In the genomic region with DNA sequence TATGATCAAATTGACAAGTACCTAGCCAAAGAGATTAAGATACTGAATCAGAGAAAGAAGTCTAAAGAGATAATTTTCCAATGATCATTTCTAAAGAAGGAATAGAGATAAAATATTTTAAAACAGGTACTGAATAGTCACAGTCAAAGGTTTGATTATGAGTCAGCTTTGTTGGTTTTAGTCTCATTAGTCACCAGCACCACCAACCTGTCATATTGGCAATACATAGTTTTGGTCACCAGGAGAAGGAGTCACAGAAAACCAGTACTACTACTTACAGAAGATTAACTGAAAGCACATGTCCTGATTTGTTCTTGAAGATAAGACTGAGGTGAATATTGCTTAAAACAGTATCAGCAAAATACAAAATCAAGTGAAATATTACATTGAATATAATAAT, we compare ENCODE assay signal across 8 cellular contexts. TPM values are rescaled to one million over a fixed set of nuclear protein-coding genes. Genes with fewer than 3 reads are reported as not detected.
DNase-seq lines count a peak whose midpoint lies in the region; TF ChIP-seq lines count a peak whose summit lies in the region.

No MANE protein-coding gene starts in this region.

- H3K9me3 ChIP-seq in HEK293 (ENCODE audit: control insufficient read depth, insufficient read depth, low read depth, low read length) (no peaks in the 10 kb centered on the region), suprapubic skin (no peaks in the 10 kb centered on the region)

- no peak for TF ChIP-seq POLR2A in suprapubic skin (IDR thresholded peaks at IDR 0.05)

- no peak for TF ChIP-seq EP300 in suprapubic skin (IDR thresholded peaks at IDR 0.05)

- H3K27ac Mint-ChIP-seq in mesothelial cell of epicardium: no peak overlapping the region

- peaks cover 6% of the 10 kb centered on the region; the same call in 1 of the 2 replicates for H3K4me1 ChIP-seq in HEK293 (ENCODE audit: control insufficient read depth, insufficient read depth, low read length)
- H3K4me1 ChIP-seq in suprapubic skin: peaks cover 13% of the 10 kb centered on the region

- no peaks in the 10 kb centered on the region for H3K36me3 ChIP-seq in HEK293 (ENCODE audit: control insufficient read depth in 2 of 2, insufficient read depth in 1 of 2, low read length in 2 of 2)
- H3K36me3 ChIP-seq in suprapubic skin: no peaks in the 10 kb centered on the region

- POLR2A ChIA-PET in HEK293 (lab: Yijun Ruan, JAX): no interaction called here

- H3K4me1 Mint-ChIP-seq in mesothelial cell of epicardium: peaks cover 10% of the 10 kb centered on the region

- H3K27ac ChIP-seq in HEK293 (ENCODE audit: extremely low read depth, low read depth, low read length): no peak overlapping the region
- no peak overlapping the region for H3K27ac ChIP-seq in suprapubic skin

- H3K4me3 ChIP-seq in HEK293 (ENCODE audit: low read depth, low read length) (no peak overlapping the region), choroid plexus epithelial cell (ENCODE audit: low read depth, low read length) (no peak overlapping the region), suprapubic skin (no peak overlapping the region)

- CTCF ChIA-PET in HEK293 (lab: Yijun Ruan, JAX): no interaction called here

- H3K36me3 Mint-ChIP-seq in mesothelial cell of epicardium: no peaks in the 10 kb centered on the region

- H3K9me3 Mint-ChIP-seq in mesothelial cell of epicardium: no peaks in the 10 kb centered on the region

- peak; percentile 48 for DNase-seq in stimulated activated CD4-positive, alpha-beta T cell treated with anti-CD3 and anti-CD28 coated beads, Interleukin-4, amount 100 ng/mL, for 24 hours
- no peak for DNase-seq in stimulated activated CD4-positive, alpha-beta T cell treated with anti-CD3 and anti-CD28 coated beads, Interleukin-12 subunit alpha, Interleukin-12 subunit beta, amount 100 ng/mL, for 4 hours
- peak; percentile 70 for DNase-seq in LoVo (ENCODE audit: low spot score)
- peak; percentile 39 for DNase-seq in choroid plexus epithelial cell (ENCODE audit: low read depth)
- peak; percentile 2 for DNase-seq in stimulated activated naive CD4-positive, alpha-beta T cell treated with Interleukin-2 at 50 U/mL for 16 hours (lab: John Stamatoyannopoulos, UW)
- no peak for DNase-seq in suprapubic skin (ENCODE audit: low spot score in 2 of 2)
- DNase-seq in mesothelial cell of epicardium (ENCODE audit: low spot score in 2 of 2, unreplicated experiment in 2 of 2): no peak

- no peak for TF ChIP-seq CTCF in HEK293 (tag by site-specific recombination; IDR thresholded peaks at IDR 0.05)
- TF ChIP-seq CTCF in choroid plexus epithelial cell (conservative IDR thresholded peaks at IDR 0.05; ENCODE audit: low read depth, low read length): no peak
- TF ChIP-seq CTCF in suprapubic skin (IDR thresholded peaks at IDR 0.05): peak in 1 of 2 donors; percentile 24
- TF ChIP-seq CTCF in mesothelial cell of epicardium (IDR thresholded peaks at IDR 0.05; ENCODE audit: unreplicated experiment): no peak

- no peaks in the 10 kb centered on the region for H3K27me3 ChIP-seq in suprapubic skin

- no peak overlapping the region for H3K4me3 Mint-ChIP-seq in mesothelial cell of epicardium

- H3K27me3 Mint-ChIP-seq in mesothelial cell of epicardium (ENCODE audit: low read depth): no peaks in the 10 kb centered on the region

TF ChIP-seq in HEK293, 187 proteins besides CTCF, POLR2A, EP300 and RAD21:
- no peak for TF ChIP-seq ZFP41 (tag by site-specific recombination; IDR thresholded peaks at IDR 0.05; ENCODE audit: borderline replicate concordance)
- TF ChIP-seq, protein P1, sequence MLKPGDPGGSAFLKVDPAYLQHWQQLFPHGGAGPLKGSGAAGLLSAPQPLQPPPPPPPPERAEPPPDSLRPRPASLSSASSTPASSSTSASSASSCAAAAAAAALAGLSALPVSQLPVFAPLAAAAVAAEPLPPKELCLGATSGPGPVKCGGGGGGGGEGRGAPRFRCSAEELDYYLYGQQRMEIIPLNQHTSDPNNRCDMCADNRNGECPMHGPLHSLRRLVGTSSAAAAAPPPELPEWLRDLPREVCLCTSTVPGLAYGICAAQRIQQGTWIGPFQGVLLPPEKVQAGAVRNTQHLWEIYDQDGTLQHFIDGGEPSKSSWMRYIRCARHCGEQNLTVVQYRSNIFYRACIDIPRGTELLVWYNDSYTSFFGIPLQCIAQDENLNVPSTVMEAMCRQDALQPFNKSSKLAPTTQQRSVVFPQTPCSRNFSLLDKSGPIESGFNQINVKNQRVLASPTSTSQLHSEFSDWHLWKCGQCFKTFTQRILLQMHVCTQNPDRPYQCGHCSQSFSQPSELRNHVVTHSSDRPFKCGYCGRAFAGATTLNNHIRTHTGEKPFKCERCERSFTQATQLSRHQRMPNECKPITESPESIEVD (tag by site-specific recombination; IDR thresholded peaks at IDR 0.05): 0 out of 2 replicates have a peak, but pooled peaks have one; percentile 18

RNA-seq across cellular contexts. Expression of a gene that starts 34.6 kb away (rescaled TPM):
- total RNA-seq in suprapubic skin (10 to 100 TPM in 2 of 4 donors, 1 to 10 TPM in 2; 7.1 to 35.8 (median 13.8) TPM), mesothelial cell of epicardium (20.0 to 24.9 TPM (median 24.7 TPM) in 3 replicates)

Comparison
In these comparisons a context has a peak if more than half of its experiments do, and no peak if none do; other contexts are left out.
1. DNase-seq: peak in stimulated activated CD4-positive, alpha-beta T cell treated with anti-CD3 and anti-CD28 coated beads, Interleukin-4, amount 100 ng/mL, for 24 hours (single experiment), LoVo (single experiment), choroid plexus epithelial cell (single experiment) and stimulated activated naive CD4-positive, alpha-beta T cell treated with Interleukin-2 at 50 U/mL for 16 hours (single experiment); none in stimulated activated CD4-positive, alpha-beta T cell treated with anti-CD3 and anti-CD28 coated beads, Interleukin-12 subunit alpha, Interleukin-12 subunit beta, amount 100 ng/mL, for 4 hours (single experiment), suprapubic skin (0 of 2) and mesothelial cell of epicardium (0 of 2).